Comparison of ENCODE assay signal across 27 cellular contexts in the genomic region with DNA sequence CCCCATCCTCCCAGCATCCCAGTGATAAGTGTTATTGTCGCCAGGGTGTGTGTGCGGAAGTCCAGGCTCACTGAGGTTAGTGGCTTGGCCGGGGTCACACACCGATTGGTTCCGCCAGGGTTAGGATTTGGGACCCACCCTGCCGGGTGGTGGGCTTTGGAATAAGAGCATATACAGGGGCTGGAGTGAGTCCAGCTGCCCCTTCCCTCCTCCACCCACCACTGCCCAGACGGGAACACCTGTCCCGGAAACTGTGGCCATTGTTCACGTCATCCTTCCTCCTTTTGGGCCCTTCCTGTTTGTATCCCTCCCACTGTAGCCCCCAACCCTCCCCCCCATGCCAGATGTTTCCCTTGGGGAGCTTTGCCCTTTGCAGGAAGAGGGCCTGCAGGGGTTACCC. TPM values are rescaled to one million over a fixed set of nuclear protein-coding genes. Genes with fewer than 3 reads are reported as not detected.
DNase-seq lines count a peak whose midpoint lies in the region; ATAC-seq and TF ChIP-seq lines count a peak whose summit lies in the region.
"Had no signal": no experiment of that assay in that cellular context is flagged by ENCODE, and none has a peak within 500 bp of the region (broad histone marks: within the 10 kb centered on the region; RNA-seq: fewer than 3 reads in every experiment).

No MANE protein-coding gene starts in this region.

- H3K9ac ChIP-seq in BLaER1 treated with 17β-estradiol and CSF1 and Interleukin-3, amounts not matched to agents 10 nM and 100 nM: peak overlapping the region in 9 of 11 experiments; percentile 10 to 86 (median 66); a peak in 16 of 22 replicates

- H2AFZ ChIP-seq in GM23338 (no peak overlapping the region), osteoblast (ENCODE audit: low read length) (no peak overlapping the region)

- H3K4me1 Mint-ChIP-seq in GM23338: peaks cover 53% of the 10 kb centered on the region
- peaks cover 43% of the 10 kb centered on the region for H3K4me1 Mint-ChIP-seq in memory B cell
- peaks cover 11% of the 10 kb centered on the region for H3K4me1 Mint-ChIP-seq in chondrocyte (ENCODE audit: low read depth)

- peak overlapping the region in 8 of 10 experiments; percentile 19 to 51 (median 40); a peak in 10 of 20 replicates for H3K4me3 ChIP-seq in BLaER1 treated with 17β-estradiol and CSF1 and Interleukin-3, amounts not matched to agents 10 nM and 100 nM
- H3K4me3 ChIP-seq in GM23338 (no peak overlapping the region), osteoblast (ENCODE audit: insufficient read depth, low read length) (no peak overlapping the region)
- H3K4me3 ChIP-seq: MG63, prostate gland had no signal

- H3K36me3 Mint-ChIP-seq in GM23338 (ENCODE audit: low read depth): peaks cover 37% of the 10 kb centered on the region
- peaks cover 6% of the 10 kb centered on the region for H3K36me3 Mint-ChIP-seq in memory B cell
- no peaks in the 10 kb centered on the region for H3K36me3 Mint-ChIP-seq in chondrocyte (ENCODE audit: low read depth)
- H3K36me3 Mint-ChIP-seq: activated naive CD4-positive, alpha-beta T cell treated with anti-CD3 and anti-CD28 coated beads, Interleukin-2, amount 50 U/mL, for 24 hours; CD14-positive monocyte had no signal

- H3K27me3 Mint-ChIP-seq in GM23338 (ENCODE audit: insufficient read depth, low read depth, poor library complexity): peaks cover 24% of the 10 kb centered on the region
- H3K27me3 Mint-ChIP-seq in memory B cell: no peaks in the 10 kb centered on the region
- H3K27me3 Mint-ChIP-seq in chondrocyte (ENCODE audit: low read depth): peaks cover 20% of the 10 kb centered on the region
- H3K27me3 Mint-ChIP-seq: activated naive CD4-positive, alpha-beta T cell treated with anti-CD3 and anti-CD28 coated beads, Interleukin-2, amount 50 U/mL, for 24 hours; activated T-cell treated with anti-CD3 and anti-CD28 coated beads, Interleukin-2, amount 50 U/mL, for 24 hours had no signal

- H4K20me1 ChIP-seq in BLaER1 treated with 17β-estradiol and CSF1 and Interleukin-3, amounts not matched to agents 10 nM and 100 nM: peaks cover 0 to 90% (median 16%) of the 10 kb centered on the region in 11 experiments; a peak in 10 of 22 replicates
- H4K20me1 ChIP-seq in GM23338 (replicated peaks; ENCODE audit: insufficient read depth) (no peaks in the 10 kb centered on the region; the same call in 1 of the 2 replicates), osteoblast (ENCODE audit: insufficient read depth, low read length) (no peaks in the 10 kb centered on the region)

- DNase-seq in GM23338 (ENCODE audit: low spot score) (no peak), UCSD-AML1 (lab: John Stamatoyannopoulos, UW; ENCODE audit: unreplicated experiment) (peak; percentile 35), memory B cell (ENCODE audit: low spot score in 2 of 2) (no peak), chondrocyte (ENCODE audit: low spot score) (no peak), osteoblast (ENCODE audit: insufficient read length, low spot score, missing footprints) (no peak)
- DNase-seq: activated CD8-positive, alpha-beta T cell treated with anti-CD3 and anti-CD28 coated beads, Interleukin-2, amount 10 ng/mL, durations not matched to agents 7 days and 5 days; activated T-cell treated with anti-CD3 and anti-CD28 coated beads, Interleukin-2, amount 50 U/mL, for 24 hours; DMS 273 treated with DMSO at 0.1 percent for 48 hours; endodermal cell; hippocampal formation; islet precursor cell; mesenchymal stem cell; MG63; NCI-H1694; NCI-H774; small intestine; stimulated activated CD4-positive, alpha-beta T cell treated with anti-CD3 and anti-CD28 coated beads, Interleukin-4, amount 100 ng/mL, for 1 hour had no signal

- H3K9me2 ChIP-seq in GM23338 (ENCODE audit: insufficient read depth): no peaks in the 10 kb centered on the region

- H3K4me1 ChIP-seq in BLaER1 treated with 17β-estradiol and CSF1 and Interleukin-3, amounts not matched to agents 10 nM and 100 nM: peaks cover 87 to 97% (median 96%) of the 10 kb centered on the region in 10 experiments
- H3K4me1 ChIP-seq in GM23338 (ENCODE audit: insufficient read depth) (peaks cover 45% of the 10 kb centered on the region), osteoblast (ENCODE audit: insufficient read depth, low read length) (no peaks in the 10 kb centered on the region)

- H3K27ac Mint-ChIP-seq in GM23338 (no peak overlapping the region), memory B cell (peak overlapping the region; percentile 81), chondrocyte (ENCODE audit: unreplicated experiment) (no peak overlapping the region)
- H3K27ac Mint-ChIP-seq: activated CD8-positive, alpha-beta T cell treated with anti-CD3 and anti-CD28 coated beads, Interleukin-2, amount 10 ng/mL, durations not matched to agents 7 days and 5 days; activated naive CD4-positive, alpha-beta T cell treated with anti-CD3 and anti-CD28 coated beads, Interleukin-2, amount 50 U/mL, for 24 hours; activated T-cell treated with anti-CD3 and anti-CD28 coated beads, Interleukin-2, amount 50 U/mL, for 24 hours; endodermal cell; nephron; T-helper 2 cell treated with Interferon-gamma antibody and Interleukin-4, amounts not matched to agents 5 μg/mL and 100 μg/mL, for 36 hours had no signal

- H3K9me3 Mint-ChIP-seq in GM23338 (no peaks in the 10 kb centered on the region), memory B cell (no peaks in the 10 kb centered on the region), chondrocyte (ENCODE audit: low read depth) (no peaks in the 10 kb centered on the region)
- H3K9me3 Mint-ChIP-seq: activated naive CD4-positive, alpha-beta T cell treated with anti-CD3 and anti-CD28 coated beads, Interleukin-2, amount 50 U/mL, for 24 hours; activated T-cell treated with anti-CD3 and anti-CD28 coated beads, Interleukin-2, amount 50 U/mL, for 24 hours; endodermal cell; nephron; T-helper 2 cell treated with Interferon-gamma antibody and Interleukin-4, amounts not matched to agents 5 μg/mL and 100 μg/mL, for 36 hours; WTC11 had no signal

- peaks cover 69% of the 10 kb centered on the region for H3K79me2 ChIP-seq in GM23338 (replicated peaks; ENCODE audit: insufficient read depth)
- no peaks in the 10 kb centered on the region for H3K79me2 ChIP-seq in osteoblast (ENCODE audit: insufficient read depth, low read length)

- TF ChIP-seq CTCF in GM23338 (conservative IDR thresholded peaks at IDR 0.05; ENCODE audit: low read depth in 2 of 2) (no peak), chondrocyte (IDR thresholded peaks at IDR 0.05) (no peak), osteoblast (IDR thresholded peaks at IDR 0.05; ENCODE audit: extremely low read depth, low read depth, low read length) (no peak)

- H3K27me3 ChIP-seq in BLaER1 treated with 17β-estradiol and CSF1 and Interleukin-3, amounts not matched to agents 10 nM and 100 nM: peaks cover 0 to 89% (median 0%) of the 10 kb centered on the region in 11 experiments; a peak in 5 of 22 replicates
- H3K27me3 ChIP-seq in GM23338 (ENCODE audit: insufficient read depth) (no peaks in the 10 kb centered on the region), osteoblast (ENCODE audit: insufficient read depth, low read length) (peaks cover 31% of the 10 kb centered on the region)

- peak overlapping the region; percentile 77 to 100 (median 99) for H3K4me2 ChIP-seq in BLaER1 treated with 17β-estradiol and CSF1 and Interleukin-3, amounts not matched to agents 10 nM and 100 nM
- peak overlapping the region; percentile 32; the same call in 1 of the 2 replicates for H3K4me2 ChIP-seq in GM23338
- H3K4me2 ChIP-seq in osteoblast (ENCODE audit: insufficient read depth, low read length): no peak overlapping the region

- H3K27ac ChIP-seq in BLaER1 treated with 17β-estradiol and CSF1 and Interleukin-3, amounts not matched to agents 10 nM and 100 nM: peak overlapping the region in 8 of 11 experiments; percentile 51 to 94 (median 79); a peak in 17 of 22 replicates
- H3K27ac ChIP-seq in GM23338 (ENCODE audit: low read depth) (peak overlapping the region; percentile 76), osteoblast (ENCODE audit: low read depth, low read length) (no peak overlapping the region)
- H3K27ac ChIP-seq: prostate gland had no signal

- H3K4me3 Mint-ChIP-seq in GM23338: no peak overlapping the region
- peak overlapping the region; percentile 63 for H3K4me3 Mint-ChIP-seq in memory B cell
- no peak overlapping the region for H3K4me3 Mint-ChIP-seq in chondrocyte (ENCODE audit: unreplicated experiment)
- H3K4me3 Mint-ChIP-seq: activated CD8-positive, alpha-beta T cell treated with anti-CD3 and anti-CD28 coated beads, Interleukin-2, amount 10 ng/mL, durations not matched to agents 7 days and 5 days; activated naive CD4-positive, alpha-beta T cell treated with anti-CD3 and anti-CD28 coated beads, Interleukin-2, amount 50 U/mL, for 24 hours; activated T-cell treated with anti-CD3 and anti-CD28 coated beads, Interleukin-2, amount 50 U/mL, for 24 hours; CD14-positive monocyte; endodermal cell; nephron; T-helper 2 cell treated with Interferon-gamma antibody and Interleukin-4, amounts not matched to agents 5 μg/mL and 100 μg/mL, for 36 hours; WTC11 had no signal

- H3F3A ChIP-seq in GM23338 (replicated peaks; ENCODE audit: low read depth): peaks cover 21% of the 10 kb centered on the region

- H3K9me3 ChIP-seq in BLaER1 treated with 17β-estradiol and CSF1 and Interleukin-3, amounts not matched to agents 10 nM and 100 nM (replicated peaks in 1 of 11): no peaks in the 10 kb centered on the region
- no peaks in the 10 kb centered on the region for H3K9me3 ChIP-seq in osteoblast (ENCODE audit: low read depth, low read length)
- H3K9me3 ChIP-seq: MG63, prostate gland had no signal

- 0 out of 22 replicates have a peak, but pooled peaks cover 0 to 6% (median 0%) of the 10 kb centered on the region in 11 experiments for H3K36me3 ChIP-seq in BLaER1 treated with 17β-estradiol and CSF1 and Interleukin-3, amounts not matched to agents 10 nM and 100 nM
- H3K36me3 ChIP-seq in GM23338 (ENCODE audit: insufficient read depth) (peaks cover 8% of the 10 kb centered on the region), osteoblast (ENCODE audit: insufficient read depth, low read length) (no peaks in the 10 kb centered on the region)
- H3K36me3 ChIP-seq: MG63, prostate gland had no signal

- no peak for ATAC-seq in GM23338
- no peak for ATAC-seq in memory B cell (ENCODE audit: low read depth)
- ATAC-seq in GM21423 (IDR thresholded peaks at IDR 0.05; ENCODE audit: unreplicated experiment): no peak
- ATAC-seq in GM18520 (IDR thresholded peaks at IDR 0.05; ENCODE audit: unreplicated experiment): no peak
- ATAC-seq: activated CD8-positive, alpha-beta T cell treated with anti-CD3 and anti-CD28 coated beads, Interleukin-2, amount 10 ng/mL, durations not matched to agents 7 days and 5 days; HCT116; WTC11 had no signal

RNA-seq across cellular contexts. Expression of a gene that starts 5.0 kb away (rescaled TPM):
- 52.7 and 58.2 TPM in 2 replicates for total RNA-seq in GM23338 (2014; rRNA removed; shearing (Covaris generic))
- polyA plus RNA-seq in GM23338 (2016; fragmentation: Nextera tagmentation; extraction: Ambion mirVana): 9.8 and 10.9 TPM in 2 replicates
- total RNA-seq in chondrocyte: 0.27 to 0.44 TPM (median 0.32 TPM) in 3 replicates
- under 0.01 TPM in 2 replicates for total RNA-seq in osteoblast
- polyA plus RNA-seq: CD14-positive monocyte had no signal

RNA-seq across cellular contexts. Expression of a gene that starts 12.5 kb away (rescaled TPM):
- 83.7 and 101 TPM in 2 replicates for total RNA-seq in GM23338 (2014; rRNA removed; shearing (Covaris generic))
- polyA plus RNA-seq in GM23338 (2016; fragmentation: Nextera tagmentation; extraction: Ambion mirVana): 47.5 and 50.6 TPM in 2 replicates
- total RNA-seq in chondrocyte (24.4 to 27.7 TPM (median 26.8 TPM) in 3 replicates), osteoblast (20.0 and 20.6 TPM in 2 replicates)

RNA-seq across cellular contexts. Expression of a gene that starts 35.3 kb away (rescaled TPM):
- 452 and 455 TPM in 2 replicates for total RNA-seq in GM23338 (2014; rRNA removed; shearing (Covaris generic))
- 435 and 450 TPM in 2 replicates for polyA plus RNA-seq in GM23338 (2016; fragmentation: Nextera tagmentation; extraction: Ambion mirVana)
- total RNA-seq in chondrocyte (72.2 to 106 TPM (median 74.1 TPM) in 3 replicates), osteoblast (66.2 and 71.3 TPM in 2 replicates)

Comparison
In these comparisons a context has a peak if more than half of its experiments do, and no peak if none do; other contexts are left out.
1. H3K4me3 ChIP-seq: peak in BLaER1 treated with 17β-estradiol and CSF1 and Interleukin-3, amounts not matched to agents 10 nM and 100 nM (8 of 10); none in GM23338 (single experiment) and osteoblast (single experiment).
2. RNA of a gene that starts 5.0 kb away (total RNA-seq): 52.7 to 58.2 TPM in GM23338; 0.27 to 0.44 TPM in chondrocyte and under 0.01 TPM in osteoblast; every median in the first group is over 10 times any median in the second.